19 cellular contexts compared by ENCODE assay signal in the genomic region with DNA sequence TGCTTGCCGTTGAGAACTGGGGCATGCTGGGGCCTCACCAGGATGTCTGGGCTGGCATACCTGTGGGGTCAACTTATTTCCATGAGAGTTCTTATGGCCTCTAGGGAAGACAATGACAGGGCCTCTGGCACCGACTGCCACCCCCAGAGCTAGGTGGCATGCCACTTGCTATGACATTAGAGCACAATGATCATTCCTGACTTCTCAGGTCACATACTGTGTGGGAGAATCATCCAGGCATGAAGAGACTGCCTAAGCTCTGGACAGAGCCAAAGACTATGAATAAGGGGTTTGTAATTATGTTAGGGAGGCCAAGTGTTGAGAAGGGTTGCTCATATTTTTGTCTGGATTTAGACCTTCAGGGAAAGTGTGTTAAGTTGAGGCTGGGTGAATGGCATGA.
DNase-seq lines count a peak whose midpoint lies in the region; ATAC-seq and TF ChIP-seq lines count a peak whose summit lies in the region.
"Had no signal": no experiment of that assay in that cellular context is flagged by ENCODE, and none has a peak within 500 bp of the region (broad histone marks: within the 10 kb centered on the region; RNA-seq: fewer than 3 reads in every experiment).

No MANE protein-coding gene starts in this region.

- no peak overlapping the region for H3K4me3 Mint-ChIP-seq in stimulated activated effector memory CD8-positive, alpha-beta T cell treated with anti-CD3 and anti-CD28 coated beads, Interleukin-12 subunit alpha, Interleukin-12 subunit beta, amount 100 ng/mL, for 72 hours
- H3K4me3 Mint-ChIP-seq: B cell had no signal

- no peaks in the 10 kb centered on the region for H3K9me2 ChIP-seq in GM23248 (ENCODE audit: insufficient read depth)

- H3K9me3 ChIP-seq in GM23248 (ENCODE audit: low read depth), result no peaks in the 10 kb centered on the region

- H3K27ac ChIP-seq in GM23248, result peak overlapping the region; percentile 69
- H3K27ac ChIP-seq: HL-60, RWPE1 had no signal

- H3K36me3 ChIP-seq in GM23248 (ENCODE audit: low read depth), result no peaks in the 10 kb centered on the region
- no peaks in the 10 kb centered on the region for H3K36me3 ChIP-seq in kidney epithelial cell (ENCODE audit: control insufficient read depth, insufficient read depth, low read length)

- H3K79me2 ChIP-seq in GM23248 (ENCODE audit: insufficient read depth), result no peaks in the 10 kb centered on the region

- H3K4me1 ChIP-seq in GM23248 (ENCODE audit: insufficient read depth), result peaks cover 34% of the 10 kb centered on the region

- H2AFZ ChIP-seq in GM23248, result no peak overlapping the region

- TF ChIP-seq CTCF in kidney epithelial cell (IDR thresholded peaks at IDR 0.05; ENCODE audit: insufficient read depth, low read length, poor library complexity, severe bottlenecking), result no peak

- no peaks in the 10 kb centered on the region for H4K20me1 ChIP-seq in GM23248 (ENCODE audit: insufficient read depth)

- 44 to 51% methylated on average over 2 of the region's 2 CpGs for WGBS in GM23248 (ENCODE audit: low coverage in 1 of 2, low lambda C conversion rate in 2 of 2, missing lambda C conversion rate in 2 of 2), 2 experiments

- H3K9ac ChIP-seq in GM23248, result no peak overlapping the region

- ATAC-seq in stimulated activated effector memory CD8-positive, alpha-beta T cell treated with anti-CD3 and anti-CD28 coated beads, Interleukin-12 subunit alpha, Interleukin-12 subunit beta, amount 100 ng/mL, for 72 hours, result peak; percentile 21

- no peaks in the 10 kb centered on the region for H3K9me3 Mint-ChIP-seq in stimulated activated effector memory CD8-positive, alpha-beta T cell treated with anti-CD3 and anti-CD28 coated beads, Interleukin-12 subunit alpha, Interleukin-12 subunit beta, amount 100 ng/mL, for 72 hours

- H3K27ac Mint-ChIP-seq in stimulated activated effector memory CD8-positive, alpha-beta T cell treated with anti-CD3 and anti-CD28 coated beads, Interleukin-12 subunit alpha, Interleukin-12 subunit beta, amount 100 ng/mL, for 72 hours, result no peak overlapping the region
- H3K27ac Mint-ChIP-seq: B cell had no signal

- peaks cover 19% of the 10 kb centered on the region; the same call in 1 of the 2 replicates for H3F3A ChIP-seq in GM23248 (ENCODE audit: insufficient read depth)

- no peaks in the 10 kb centered on the region for H3K4me1 Mint-ChIP-seq in stimulated activated effector memory CD8-positive, alpha-beta T cell treated with anti-CD3 and anti-CD28 coated beads, Interleukin-12 subunit alpha, Interleukin-12 subunit beta, amount 100 ng/mL, for 72 hours
- H3K4me1 Mint-ChIP-seq: B cell had no signal

- peak overlapping the region; percentile 24 for H3K4me2 ChIP-seq in GM23248 (ENCODE audit: unreplicated experiment)

- in situ Hi-C loops in Caki2 (cut with HindIII; ENCODE audit: low pct_unique_long_range_greater_than_20kb, low sequenced_read_pairs) (no loop called here), GM23248 (cut with MboI) (no loop called here)

- H3K27me3 ChIP-seq in GM23248 (replicated peaks; ENCODE audit: insufficient read depth) (no peaks in the 10 kb centered on the region), kidney epithelial cell (ENCODE audit: control insufficient read depth, insufficient read depth, low read length) (no peaks in the 10 kb centered on the region)

- H3K4me3 ChIP-seq in GM23248 (no peak overlapping the region), kidney epithelial cell (ENCODE audit: low read depth, low read length) (no peak overlapping the region)

- no peaks in the 10 kb centered on the region for H3K36me3 Mint-ChIP-seq in stimulated activated effector memory CD8-positive, alpha-beta T cell treated with anti-CD3 and anti-CD28 coated beads, Interleukin-12 subunit alpha, Interleukin-12 subunit beta, amount 100 ng/mL, for 72 hours

- DNase-seq in Caki2 (ENCODE audit: low read depth) (peak; percentile 73), GM23248 (peak; percentile 80), kidney epithelial cell (ENCODE audit: low read depth) (peak; percentile 19), amniotic stem cell (lab: John Stamatoyannopoulos, UW) (no peak), A172 (ENCODE audit: low spot score) (no peak), NCI-H2171 (lab: John Stamatoyannopoulos, UW) (no peak), NCI-H226 (no peak)
- no peak for DNase-seq in stimulated activated effector memory CD8-positive, alpha-beta T cell treated with anti-CD3 and anti-CD28 coated beads, Interleukin-12 subunit alpha, Interleukin-12 subunit beta, amount 100 ng/mL, for 72 hours (ENCODE audit: low spot score in 2 of 2)
- DNase-seq: ACHN, EL, NCI-H1436, NCI-H2029, NCI-H2171 treated with DMSO at 0.1 percent for 48 hours, NCI-H510A treated with DMSO at 0.1 percent for 48 hours, NCI-H774, T-helper 1 cell had no signal

Comparison
In these comparisons a context has a peak if more than half of its experiments do, and no peak if none do; other contexts are left out.
1. DNase-seq: peak in Caki2 (single experiment), GM23248 (single experiment) and kidney epithelial cell (single experiment); none in stimulated activated effector memory CD8-positive, alpha-beta T cell treated with anti-CD3 and anti-CD28 coated beads, Interleukin-12 subunit alpha, Interleukin-12 subunit beta, amount 100 ng/mL, for 72 hours (0 of 2), amniotic stem cell (single experiment), A172 (single experiment), NCI-H2171 (single experiment) and NCI-H226 (single experiment).